14 cellular contexts compared by ENCODE assay signal in genomic region chr20:47676912-47677311, GRCh38.
DNase-seq lines count a peak whose midpoint lies in the region; FAIRE-seq and TF ChIP-seq lines count a peak whose summit lies in the region.
"Had no signal": no experiment of that assay in that cellular context is flagged by ENCODE, and none has a peak within 500 bp of the region (broad histone marks: within the 10 kb centered on the region; RNA-seq: fewer than 3 reads in every experiment).

No MANE protein-coding gene starts in this region.

- no peak for TF ChIP-seq CTCF in kidney (IDR thresholded peaks at IDR 0.05; ENCODE audit: borderline replicate concordance, extremely low read depth, insufficient read depth)

- no peak overlapping the region for H2BK120ac ChIP-seq in neuronal stem cell (ENCODE audit: low read depth, low read length)

- peak overlapping the region; percentile 9 for H2BK15ac ChIP-seq in neuronal stem cell (ENCODE audit: low read length)

- intact Hi-C loops in kidney (cut with DNase I): no loop called here

- no peak overlapping the region for H2AFZ ChIP-seq in neuronal stem cell (ENCODE audit: low read length)
- H2AFZ ChIP-seq: GM23248 had no signal

- no peaks in the 10 kb centered on the region for H4K20me1 ChIP-seq in BLaER1
- H4K20me1 ChIP-seq in BLaER1 treated with 17β-estradiol and CSF1 and Interleukin-3, amounts not matched to agents 10 nM and 100 nM: peaks cover 0 to 6% (median 0%) of the 10 kb centered on the region in 11 experiments; a peak in 2 of 22 replicates

- no peak overlapping the region for H4K8ac ChIP-seq in neuronal stem cell (ENCODE audit: low read depth, low read length)

- no peak overlapping the region for H3K18ac ChIP-seq in neuronal stem cell (ENCODE audit: low read length)

- H4K91ac ChIP-seq in neuronal stem cell (ENCODE audit: low read depth, low read length, poor library complexity): no peak overlapping the region

- no peak overlapping the region for H2BK12ac ChIP-seq in neuronal stem cell (ENCODE audit: low read length)

- no peak overlapping the region for H2BK5ac ChIP-seq in neuronal stem cell (ENCODE audit: low read length)

- no CpG with 5 or more reads among the region's 8 CpGs for WGBS in neuronal stem cell (ENCODE audit: extremely low coverage in 2 of 2, insufficient read length in 2 of 2, insufficient replicate concordance in 1 of 2), 2 donors

- no peak overlapping the region for H3K4ac ChIP-seq in neuronal stem cell (ENCODE audit: low read length)

- no peak overlapping the region for H3K23ac ChIP-seq in neuronal stem cell (ENCODE audit: low read depth, low read length, poor library complexity)

- H3K9ac ChIP-seq in BLaER1 (no peak overlapping the region), kidney (ENCODE audit: low read length in 2 of 2) (no peak overlapping the region), neuronal stem cell (ENCODE audit: low read depth, low read length, poor library complexity) (no peak overlapping the region)
- peak overlapping the region in 1 of 11 experiments; percentile 10; a peak in 1 of 22 replicates for H3K9ac ChIP-seq in BLaER1 treated with 17β-estradiol and CSF1 and Interleukin-3, amounts not matched to agents 10 nM and 100 nM
- H3K9ac ChIP-seq: GM23248 had no signal

- peak overlapping the region; percentile 73 for H2AK5ac ChIP-seq in neuronal stem cell (ENCODE audit: low read depth, low read length)

- H3K36me3 ChIP-seq in BLaER1 (no peaks in the 10 kb centered on the region), kidney (ENCODE audit: control insufficient read depth in 1 of 2, insufficient read depth in 2 of 2, low read length in 2 of 2) (no peaks in the 10 kb centered on the region), neuronal stem cell (replicated peaks in 1 of 2; ENCODE audit: control insufficient read depth in 2 of 2, insufficient read depth in 2 of 2, low read length in 2 of 2) (peaks cover 2 to 25% of the 10 kb centered on the region in 2 donors)
- peaks cover 0 to 72% (median 0%) of the 10 kb centered on the region in 11 experiments; a peak in 3 of 22 replicates for H3K36me3 ChIP-seq in BLaER1 treated with 17β-estradiol and CSF1 and Interleukin-3, amounts not matched to agents 10 nM and 100 nM

- no peak overlapping the region for H3K27ac ChIP-seq in BLaER1
- H3K27ac ChIP-seq in BLaER1 treated with 17β-estradiol and CSF1 and Interleukin-3, amounts not matched to agents 10 nM and 100 nM: no peak overlapping the region
- H3K27ac ChIP-seq in kidney (ENCODE audit: low read depth in 2 of 2, low read length in 2 of 2): no peak overlapping the region
- H3K27ac ChIP-seq in neuronal stem cell (replicated peaks; ENCODE audit: low read length): no peak overlapping the region
- H3K27ac ChIP-seq: GM23248 had no signal

- H3K4me1 ChIP-seq in BLaER1 (peaks cover 20% of the 10 kb centered on the region), kidney (ENCODE audit: control insufficient read depth in 1 of 2, insufficient read depth in 1 of 2, low read depth in 1 of 2, low read length in 2 of 2) (peaks cover 0 to 4% of the 10 kb centered on the region in 2 donors), neuronal stem cell (ENCODE audit: control insufficient read depth in 2 of 2, insufficient read depth in 1 of 2, low read depth in 1 of 2, low read length in 2 of 2) (no peaks in the 10 kb centered on the region)
- peaks cover under 1 to 20% (median 14%) of the 10 kb centered on the region in 10 experiments; a peak in 16 of 20 replicates for H3K4me1 ChIP-seq in BLaER1 treated with 17β-estradiol and CSF1 and Interleukin-3, amounts not matched to agents 10 nM and 100 nM

- H3K9me3 ChIP-seq in BLaER1 (no peaks in the 10 kb centered on the region), kidney (ENCODE audit: control insufficient read depth in 1 of 2, low read length in 2 of 2) (no peaks in the 10 kb centered on the region), neuronal stem cell (replicated peaks in 1 of 2; ENCODE audit: control insufficient read depth in 2 of 2, insufficient read depth in 1 of 2, low read depth in 1 of 2, low read length in 2 of 2) (no peaks in the 10 kb centered on the region)
- no peaks in the 10 kb centered on the region for H3K9me3 ChIP-seq in BLaER1 treated with 17β-estradiol and CSF1 and Interleukin-3, amounts not matched to agents 10 nM and 100 nM (replicated peaks in 1 of 11)

- H3K4me3 ChIP-seq in BLaER1 (no peak overlapping the region), kidney (ENCODE audit: low read length in 2 of 2) (no peak overlapping the region), neuronal stem cell (ENCODE audit: low read length in 2 of 2) (no peak overlapping the region)
- H3K4me3 ChIP-seq in BLaER1 treated with 17β-estradiol and CSF1 and Interleukin-3, amounts not matched to agents 10 nM and 100 nM: no peak overlapping the region
- H3K4me3 ChIP-seq: GM23248 had no signal

- no peaks in the 10 kb centered on the region for H3K79me1 ChIP-seq in neuronal stem cell (ENCODE audit: low read depth, low read length)

- DNase-seq in kidney (peak; percentile 21), neuronal stem cell (ENCODE audit: low spot score) (no peak), NCI-H146 treated with DMSO at 0.1 percent for 48 hours (lab: John Stamatoyannopoulos, UW; ENCODE audit: unreplicated experiment) (no peak)
- no peak for DNase-seq in stimulated activated CD4-positive, alpha-beta T cell treated with anti-CD3 and anti-CD28 coated beads, Interleukin-4, amount 100 ng/mL, for 1 hour
- DNase-seq: Calu3; CD4-positive, alpha-beta memory T cell; COR-L47; GM23248; HCEC 1CT had no signal

- no peak for FAIRE-seq in kidney (lab: Jason Lieb, UNC)
- FAIRE-seq: G401.6, GM19239, H1 had no signal

- H3K4me2 ChIP-seq in BLaER1 (peak overlapping the region; percentile 39; the same call in 1 of the 2 replicates), neuronal stem cell (ENCODE audit: insufficient read depth, low read length, poor library complexity, severe bottlenecking) (no peak overlapping the region)
- peak overlapping the region in 8 of 11 experiments; percentile 20 to 65 (median 54); a peak in 7 of 22 replicates for H3K4me2 ChIP-seq in BLaER1 treated with 17β-estradiol and CSF1 and Interleukin-3, amounts not matched to agents 10 nM and 100 nM

- H3K27me3 ChIP-seq in BLaER1 (no peaks in the 10 kb centered on the region), neuronal stem cell (ENCODE audit: control insufficient read depth in 3 of 3, insufficient read depth in 3 of 3, low read depth in 1 of 3, low read length in 3 of 3) (no peaks in the 10 kb centered on the region)
- no peaks in the 10 kb centered on the region for H3K27me3 ChIP-seq in BLaER1 treated with 17β-estradiol and CSF1 and Interleukin-3, amounts not matched to agents 10 nM and 100 nM

- no peak overlapping the region for H3K14ac ChIP-seq in neuronal stem cell (ENCODE audit: low read length)
